In the genomic region with DNA sequence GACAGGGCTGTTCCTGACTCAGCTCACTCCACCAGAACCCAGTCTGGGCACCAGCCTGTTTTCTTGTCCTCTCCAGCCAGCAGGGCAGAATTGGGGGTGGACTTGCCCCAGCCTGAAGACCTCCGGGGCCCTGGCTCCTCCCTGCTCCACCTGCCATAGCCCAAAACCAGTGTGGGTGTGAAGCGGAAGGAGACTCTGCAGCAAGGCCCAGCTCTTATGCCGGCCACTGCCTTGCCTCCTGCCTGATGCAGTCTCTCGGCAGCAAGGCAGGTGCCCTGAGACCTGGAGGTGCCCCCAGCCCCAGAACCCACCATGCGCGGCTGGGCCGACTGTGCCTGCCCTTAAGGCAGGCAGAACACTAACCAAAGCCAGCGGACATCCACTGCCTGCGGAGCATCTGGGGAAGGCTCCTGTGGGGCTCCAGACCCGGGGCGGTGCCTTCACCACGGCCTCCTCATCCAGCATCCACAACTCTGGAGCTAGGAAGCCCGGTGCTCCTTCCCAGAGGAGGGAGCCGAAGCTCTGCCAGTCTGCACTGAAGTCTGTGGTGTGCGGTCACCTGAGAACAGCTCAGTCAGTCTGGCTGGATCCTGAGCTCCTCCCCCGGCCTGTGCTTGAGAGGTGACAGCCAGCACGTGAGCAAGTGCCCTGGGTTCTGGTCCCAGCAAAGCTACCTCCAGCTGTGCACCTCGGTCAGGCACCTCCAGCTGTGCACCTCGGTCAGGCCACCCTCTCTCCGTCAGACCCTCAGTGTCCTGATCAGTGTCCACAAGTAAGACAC, we compare ENCODE assay signal across 1 cellular context.
TF ChIP-seq lines count a peak whose summit lies in the region.

No MANE protein-coding gene starts in this region.

TF ChIP-seq in H1, 55 proteins besides CTCF, POLR2A, EP300 and RAD21:
- TF ChIP-seq SP4 (IDR thresholded peaks at IDR 0.05; ENCODE audit: low read length) (no peak), SRF (IDR thresholded peaks at IDR 0.05; ENCODE audit: low read depth, low read length) (no peak), RXRA (IDR thresholded peaks at IDR 0.05; ENCODE audit: insufficient read depth, low read depth, low read length) (no peak), BRCA1 (IDR thresholded peaks at IDR 0.05; ENCODE audit: low read depth, low read length) (no peak), TAF7 (optimal IDR thresholded peaks at IDR 0.05; ENCODE audit: borderline replicate concordance, low read depth, low read length) (no peak)
